Comparison of ENCODE assay signal across 1 cellular context in genomic region chr15:96230557-96231181, GRCh38.
TF ChIP-seq lines count a peak whose summit lies in the region.

No MANE protein-coding gene starts in this region.

TF ChIP-seq in GM23338, 12 proteins besides CTCF, POLR2A, EP300 and RAD21 (continued from another document):
- no peak for TF ChIP-seq ETS1 (IDR thresholded peaks at IDR 0.05)
